28 cellular contexts compared by ENCODE assay signal in the genomic region with DNA sequence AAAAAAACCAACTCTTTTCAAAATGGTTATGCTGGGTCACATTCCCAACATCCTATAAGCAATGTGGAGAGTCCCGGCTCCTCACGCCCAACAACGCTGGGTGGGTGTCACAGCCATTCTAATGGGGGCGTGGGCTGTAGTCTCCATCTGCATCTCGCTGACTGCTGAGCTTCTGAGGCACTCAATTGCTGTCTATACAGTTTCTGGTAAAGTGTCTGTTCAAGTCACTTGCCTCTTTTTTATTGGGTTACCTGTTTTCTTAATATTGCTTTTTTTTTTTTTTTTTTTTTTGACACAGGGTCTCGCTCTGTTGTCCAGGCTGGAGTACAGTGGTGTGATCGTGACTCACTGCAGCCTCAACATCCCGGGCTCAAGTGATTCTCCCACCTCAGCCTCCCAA.
"Had no signal": no experiment of that assay in that cellular context is flagged by ENCODE, and none has a peak within 500 bp of the region (broad histone marks: within the 10 kb centered on the region; RNA-seq: fewer than 3 reads in every experiment).

No MANE protein-coding gene starts in this region.

- H3K27ac ChIP-seq: esophagus muscularis mucosa, foreskin keratinocyte, heart right ventricle, left lung, right atrium auricular region, suprapubic skin, transverse colon had no signal

- H3K9me3 ChIP-seq: esophagus muscularis mucosa, heart right ventricle, left lung, mucosa of descending colon, right atrium auricular region, suprapubic skin, transverse colon had no signal

- DNase-seq: activated CD4-positive, alpha-beta T cell treated with anti-CD3 and anti-CD28 coated beads for 4 hours; activated CD4-positive, alpha-beta T cell treated with anti-CD3 and anti-CD28 coated beads, Interleukin-2, amount 50 U/mL, for 48 hours; activated CD4-positive, CD25-positive, alpha-beta regulatory T cell; activated CD8-positive, alpha-beta memory T cell treated with anti-CD3 and anti-CD28 coated beads for 24 hours; activated effector memory CD4-positive, alpha-beta T cell treated with anti-CD3 and anti-CD28 coated beads, Interleukin-2, amount 50 U/mL, for 16 hours; activated naive CD4-positive, alpha-beta T cell treated with anti-CD3 and anti-CD28 coated beads for 36 hours; activated naive CD8-positive, alpha-beta T cell treated with anti-CD3 and anti-CD28 coated beads for 36 hours; amniotic stem cell; caudate nucleus; endodermal cell; heart right ventricle; kidney glomerular epithelial cell; left lung; mesendoderm; mucosa of descending colon; stimulated activated CD4-positive, alpha-beta T cell treated with anti-CD3 and anti-CD28 coated beads, Interleukin-1b, Interleukin-23, amount 100 ng/mL, for 48 hours; stimulated activated naive B cell treated with anti-CD40 and anti-IgM and Interleukin-4, amounts not matched to agents 10 μg/mL and 1 μg/mL and 100 μg/mL, for 72 hours; transverse colon had no signal

- ATAC-seq: heart right ventricle; left lung; natural killer cell treated with Interleukin-12 subunit alpha and Interleukin-12 subunit beta and Interleukin-15 and Interleukin-18, amount 100 ng/mL, for 72 hours; stimulated activated naive B cell treated with anti-CD40 and anti-IgM and Interleukin-4, amounts not matched to agents 10 μg/mL and 1 μg/mL and 100 μg/mL, for 72 hours had no signal

- H3K36me3 ChIP-seq: transverse colon had no signal

- H3K4me3 ChIP-seq: esophagus muscularis mucosa, heart right ventricle, left lung, lung, mucosa of descending colon, right atrium auricular region, smooth muscle cell, suprapubic skin, transverse colon had no signal

- H3K27me3 ChIP-seq: esophagus muscularis mucosa, foreskin keratinocyte, heart right ventricle, left lung, right atrium auricular region, suprapubic skin, transverse colon had no signal

- H3K4me2 ChIP-seq: smooth muscle cell had no signal

- H3K27ac Mint-ChIP-seq: activated naive CD8-positive, alpha-beta T cell treated with anti-CD3 and anti-CD28 coated beads for 36 hours; activated T-helper 1 cell treated with anti-CD3 and anti-CD28 coated beads, Interleukin-12 subunit alpha, Interleukin-12 subunit beta, Interleukin-2, Interleukin-4 antibody, amounts not matched to agents 30 ng/mL and 10 ng/mL and 1 ng/mL, durations not matched to agents 14 hours and 24 hours and 36 hours; dendritic cell treated with granulocyte-macrophage colony-stimulating factor and Interleukin-4, amounts not matched to agents 40 ng/mL and 50 ng/mL, for 4 days; stimulated activated naive B cell treated with anti-CD40 and anti-IgM and Interleukin-4, amounts not matched to agents 10 μg/mL and 1 μg/mL and 100 μg/mL, for 72 hours; T-helper 2 cell treated with Interferon-gamma antibody and Interleukin-4, amounts not matched to agents 5 μg/mL and 100 μg/mL, for 36 hours had no signal

- H3K9me3 Mint-ChIP-seq: activated naive CD4-positive, alpha-beta T cell treated with anti-CD3 and anti-CD28 coated beads for 36 hours; activated naive CD8-positive, alpha-beta T cell treated with anti-CD3 and anti-CD28 coated beads for 36 hours; activated T-helper 1 cell treated with anti-CD3 and anti-CD28 coated beads, Interleukin-12 subunit alpha, Interleukin-12 subunit beta, Interleukin-2, Interleukin-4 antibody, amounts not matched to agents 30 ng/mL and 10 ng/mL and 1 ng/mL, durations not matched to agents 14 hours and 24 hours and 36 hours; dendritic cell treated with granulocyte-macrophage colony-stimulating factor and Interleukin-4, amounts not matched to agents 40 ng/mL and 50 ng/mL, for 4 days; endodermal cell; natural killer cell treated with Interleukin-12 subunit alpha and Interleukin-12 subunit beta and Interleukin-15 and Interleukin-18, amount 100 ng/mL, for 72 hours; stimulated activated naive B cell treated with anti-CD40 and anti-IgM and Interleukin-4, amounts not matched to agents 10 μg/mL and 1 μg/mL and 100 μg/mL, for 72 hours; T-helper 2 cell treated with Interferon-gamma antibody and Interleukin-4, amounts not matched to agents 5 μg/mL and 100 μg/mL, for 36 hours had no signal

- H3K27me3 Mint-ChIP-seq: activated naive CD8-positive, alpha-beta T cell treated with anti-CD3 and anti-CD28 coated beads for 36 hours; dendritic cell treated with granulocyte-macrophage colony-stimulating factor and Interleukin-4, amounts not matched to agents 40 ng/mL and 50 ng/mL, for 4 days; natural killer cell treated with Interleukin-12 subunit alpha and Interleukin-12 subunit beta and Interleukin-15 and Interleukin-18, amount 100 ng/mL, for 72 hours; stimulated activated naive B cell treated with anti-CD40 and anti-IgM and Interleukin-4, amounts not matched to agents 10 μg/mL and 1 μg/mL and 100 μg/mL, for 72 hours had no signal

- H3K4me3 Mint-ChIP-seq: activated naive CD4-positive, alpha-beta T cell treated with anti-CD3 and anti-CD28 coated beads for 36 hours; activated naive CD8-positive, alpha-beta T cell treated with anti-CD3 and anti-CD28 coated beads for 36 hours; activated T-helper 1 cell treated with anti-CD3 and anti-CD28 coated beads, Interleukin-12 subunit alpha, Interleukin-12 subunit beta, Interleukin-2, Interleukin-4 antibody, amounts not matched to agents 30 ng/mL and 10 ng/mL and 1 ng/mL, durations not matched to agents 14 hours and 24 hours and 36 hours; dendritic cell treated with granulocyte-macrophage colony-stimulating factor and Interleukin-4, amounts not matched to agents 40 ng/mL and 50 ng/mL, for 4 days; endodermal cell; natural killer cell treated with Interleukin-12 subunit alpha and Interleukin-12 subunit beta and Interleukin-15 and Interleukin-18, amount 100 ng/mL, for 72 hours; stimulated activated naive B cell treated with anti-CD40 and anti-IgM and Interleukin-4, amounts not matched to agents 10 μg/mL and 1 μg/mL and 100 μg/mL, for 72 hours; T-helper 2 cell treated with Interferon-gamma antibody and Interleukin-4, amounts not matched to agents 5 μg/mL and 100 μg/mL, for 36 hours had no signal
